Comparison of ENCODE assay signal across 7 cellular contexts in the genomic region with DNA sequence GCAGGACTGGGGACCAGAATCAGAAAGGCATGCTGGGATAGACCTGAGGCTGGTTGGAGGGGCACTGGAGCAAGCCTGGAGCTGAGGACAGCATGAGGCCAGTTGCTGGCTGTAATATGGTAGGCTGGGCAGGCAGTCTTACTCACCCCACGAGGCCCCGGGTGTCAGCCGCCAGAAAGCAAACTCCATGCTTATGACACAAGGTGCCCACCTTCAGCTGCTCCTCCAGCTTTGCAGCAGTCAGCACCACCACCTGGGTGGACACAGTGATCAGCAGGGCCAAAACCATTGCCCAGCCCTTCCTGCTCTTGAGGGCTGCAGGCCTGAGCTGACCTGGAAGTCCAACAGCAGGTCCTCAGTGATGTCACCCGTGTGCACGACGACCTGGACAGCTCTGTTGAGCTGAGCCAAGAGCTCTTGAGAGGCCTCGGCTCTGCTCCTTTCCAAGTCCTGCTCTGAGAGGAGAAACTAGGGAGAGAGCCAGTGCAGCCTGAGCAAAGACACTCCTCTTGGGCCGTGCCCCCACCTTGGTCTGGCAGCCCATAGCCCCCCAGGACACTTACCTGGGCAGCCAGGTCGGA. TPM values are rescaled to one million over a fixed set of nuclear protein-coding genes. Genes with fewer than 3 reads are reported as not detected.
DNase-seq lines count a peak whose midpoint lies in the region; ATAC-seq, FAIRE-seq and TF ChIP-seq lines count a peak whose summit lies in the region.
"Had no signal": no experiment of that assay in that cellular context is flagged by ENCODE, and none has a peak within 500 bp of the region (broad histone marks: within the 10 kb centered on the region; RNA-seq: fewer than 3 reads in every experiment).

No MANE protein-coding gene starts in this region.

- no peaks in the 10 kb centered on the region for H3K9me2 ChIP-seq in PC-9 (ENCODE audit: insufficient read depth)

- H3K27ac ChIP-seq in kidney (ENCODE audit: low read depth in 2 of 2, low read length in 2 of 2): peak overlapping the region; percentile 63 to 85
- no peak overlapping the region for H3K27ac ChIP-seq in PC-9

- H3K4me3 ChIP-seq in AG04449 (ENCODE audit: low read depth, low read length) (peak overlapping the region; percentile 58), WI38 (ENCODE audit: low read depth, low read length) (peak overlapping the region; percentile 56), kidney (ENCODE audit: low read length in 2 of 2) (peak overlapping the region; percentile 66 to 79), PC-9 (no peak overlapping the region)

- POLR2A ChIA-PET in AG04449 (lab: Yijun Ruan, JAX) (interaction anchor here (1.2 kb wide), 1 partner anchor 9 kb away, joined by 3 read pairs; no protein-coding TSS in a partner anchor), PC-9 (lab: Charles Lee; ENCODE audit: unreplicated experiment) (no interaction called here)

- H3K4me2 ChIP-seq in PC-9: no peak overlapping the region

- no peaks in the 10 kb centered on the region for H4K20me1 ChIP-seq in PC-9 (ENCODE audit: insufficient read depth)

- H3K36me3 ChIP-seq in kidney (ENCODE audit: control insufficient read depth in 1 of 2, insufficient read depth in 2 of 2, low read length in 2 of 2) (peaks cover 6 to 13% of the 10 kb centered on the region in 2 donors), PC-9 (ENCODE audit: low read depth) (no peaks in the 10 kb centered on the region)

- no peak for ATAC-seq in GM18867 (IDR thresholded peaks at IDR 0.05; ENCODE audit: unreplicated experiment)

- H2AFZ ChIP-seq in PC-9: no peak overlapping the region

- BruUV-seq in PC-9 (replicated peaks; lab: Mats Ljungman, UMichigan): no TSS peak

- no peaks in the 10 kb centered on the region for H3K27me3 ChIP-seq in PC-9 (ENCODE audit: insufficient read depth, low read depth)

- CTCF ChIA-PET in AG04449 (lab: Yijun Ruan, JAX): interaction anchor here (1.1 to 4.0 kb wide), 3 partner anchors 10 to 92 kb away, joined by 3 to 47 read pairs (median 25); partner anchors contain the start of gene INKA1
- CTCF ChIA-PET in PC-9 (lab: Charles Lee): interaction anchor here (0.8 to 1.0 kb wide), 3 partner anchors 10 to 13 kb away, joined by 3 to 5 read pairs (median 4); partner anchors contain the start of gene INKA1

- DNase-seq in AG04449 (ENCODE audit: low read depth, low spot score): no peak
- no peak for DNase-seq in kidney
- no peak for DNase-seq in NCI-H128 (lab: John Stamatoyannopoulos, UW; ENCODE audit: unreplicated experiment)
- no peak for DNase-seq in PC-9

- H3K4me1 ChIP-seq in kidney (ENCODE audit: control insufficient read depth in 1 of 2, insufficient read depth in 1 of 2, low read depth in 1 of 2, low read length in 2 of 2) (peaks cover 7 to 34% of the 10 kb centered on the region in 2 donors), PC-9 (replicated peaks; ENCODE audit: insufficient read depth) (no peaks in the 10 kb centered on the region)

- no peak for FAIRE-seq in kidney (lab: Jason Lieb, UNC)

- no peaks in the 10 kb centered on the region for H3F3A ChIP-seq in PC-9 (ENCODE audit: insufficient read depth, low read depth)

- H3K9me3 ChIP-seq in kidney (ENCODE audit: control insufficient read depth in 1 of 2, low read length in 2 of 2) (no peaks in the 10 kb centered on the region), PC-9 (ENCODE audit: insufficient read depth, low read depth) (no peaks in the 10 kb centered on the region)

- H3K9ac ChIP-seq in kidney (ENCODE audit: low read length in 2 of 2): peak overlapping the region; percentile 83 to 91

- TF ChIP-seq CTCF in AG04449 (IDR thresholded peaks at IDR 0.05; ENCODE audit: insufficient read depth, low read length, missing control alignments): no peak
- TF ChIP-seq CTCF in WI38 (IDR thresholded peaks at IDR 0.05; ENCODE audit: low read depth, low read length): no peak
- no peak for TF ChIP-seq CTCF in kidney (IDR thresholded peaks at IDR 0.05; ENCODE audit: borderline replicate concordance, extremely low read depth, insufficient read depth)
- no peak for TF ChIP-seq CTCF in PC-9 (conservative IDR thresholded peaks at IDR 0.05)

- no peaks in the 10 kb centered on the region for H3K79me2 ChIP-seq in PC-9 (ENCODE audit: low read depth)

- intact Hi-C loops in kidney (cut with DNase I): no loop called here
- intact Hi-C loops in PC-9 (cut with micrococcal nuclease; ENCODE audit: unreplicated experiment): no loop called here

RNA-seq across cellular contexts. Expression of gene UBA7, which starts 0.7 kb away (rescaled TPM):
- total RNA-seq in kidney: 102 TPM
- polyA plus RNA-seq in kidney (ENCODE audit: insufficient read depth, low read depth, low replicate concordance): 29.8 TPM
- 48.6 and 56.5 TPM in 2 replicates for total RNA-seq in PC-9 (2021)

RNA-seq across cellular contexts. Expression of gene INKA1, which starts 9.9 kb away (rescaled TPM):
- total RNA-seq in kidney (6.3 TPM), PC-9 (2021) (0.40 TPM in 1 of 2 replicates, not detected in the other)
- 9.1 TPM for polyA plus RNA-seq in kidney (ENCODE audit: insufficient read depth, low read depth, low replicate concordance)
- total RNA-seq: Daoy had no signal

RNA-seq across cellular contexts. Expression of gene CDHR4, which starts 13.3 kb away (rescaled TPM):
- 0.54 TPM for total RNA-seq in kidney
- polyA plus RNA-seq in kidney (ENCODE audit: insufficient read depth, low read depth, low replicate concordance): not detected
- total RNA-seq in PC-9 (2021): 2.0 and 3.5 TPM in 2 replicates
- total RNA-seq: Daoy had no signal

RNA-seq across cellular contexts. Expression of gene IP6K1, which starts 26.7 kb away (rescaled TPM):
- total RNA-seq in kidney (49.6 TPM), PC-9 (2021) (32.9 and 37.0 TPM in 2 replicates)
- 21.7 TPM for polyA plus RNA-seq in kidney (ENCODE audit: insufficient read depth, low read depth, low replicate concordance)

RNA-seq across cellular contexts. Expression of gene TRAIP, which starts 43.4 kb away (rescaled TPM):
- total RNA-seq in kidney: 1.9 TPM
- 0.71 TPM for polyA plus RNA-seq in kidney (ENCODE audit: insufficient read depth, low read depth, low replicate concordance)
- 18.1 and 20.6 TPM in 2 replicates for total RNA-seq in PC-9 (2021)
